12 cellular contexts compared by ENCODE assay signal in the genomic region with DNA sequence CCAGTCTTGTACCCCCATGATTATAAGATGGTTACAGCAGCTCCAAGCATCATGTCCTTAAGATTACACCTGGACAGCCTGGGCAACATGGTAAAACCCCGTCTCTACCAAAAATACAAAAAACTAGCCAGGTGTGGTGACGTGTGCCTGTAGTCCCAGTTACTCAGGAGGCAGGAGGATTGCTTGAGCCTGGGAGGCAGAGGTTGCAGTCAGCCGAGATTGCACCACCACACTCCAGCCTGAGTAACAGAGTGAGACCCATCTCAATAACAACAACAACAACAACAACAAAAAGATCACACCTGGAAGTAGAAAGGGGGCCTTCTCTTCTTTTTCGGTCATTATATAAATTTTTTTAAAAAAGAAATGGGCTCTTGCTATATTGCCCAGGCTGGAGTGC. TPM values are rescaled to one million over a fixed set of nuclear protein-coding genes. Genes with fewer than 3 reads are reported as not detected.
DNase-seq lines count a peak whose midpoint lies in the region; TF ChIP-seq lines count a peak whose summit lies in the region.
"Had no signal": no experiment of that assay in that cellular context is flagged by ENCODE, and none has a peak within 500 bp of the region (broad histone marks: within the 10 kb centered on the region; RNA-seq: fewer than 3 reads in every experiment).

No MANE protein-coding gene starts in this region.

- no peak overlapping the region for H3K27ac Mint-ChIP-seq in MCF 10A (ENCODE audit: low read depth, unreplicated experiment)
- H3K27ac Mint-ChIP-seq: CD4-positive, CD25-positive, alpha-beta regulatory T cell had no signal

- H3K27me3 ChIP-seq in mammary epithelial cell (ENCODE audit: insufficient read depth, low read length), result no peaks in the 10 kb centered on the region
- H3K27me3 ChIP-seq in neutrophil, result no peaks in the 10 kb centered on the region
- no peaks in the 10 kb centered on the region for H3K27me3 ChIP-seq in suprapubic skin
- H3K27me3 ChIP-seq: BLaER1 had no signal

- peaks cover 53% of the 10 kb centered on the region for H3K4me1 ChIP-seq in mammary epithelial cell (ENCODE audit: insufficient read depth, low read length)
- peaks cover 55 to 56% of the 10 kb centered on the region in 2 experiments for H3K4me1 ChIP-seq in neutrophil (ENCODE audit: control insufficient read depth in 1 of 2, insufficient read depth in 1 of 2, low read depth in 1 of 2, low read length in 1 of 2)
- peaks cover 41% of the 10 kb centered on the region for H3K4me1 ChIP-seq in suprapubic skin
- H3K4me1 ChIP-seq: BLaER1 had no signal

- BruUV-seq in mammary epithelial cell (replicated peaks; lab: Mats Ljungman, UMichigan), result no TSS peak
- no TSS peak for BruUV-seq in MCF 10A (replicated peaks; lab: Mats Ljungman, UMichigan)

- peak overlapping the region; percentile 38 for H3K4me2 ChIP-seq in mammary epithelial cell (ENCODE audit: insufficient read depth, low read depth, low read length)
- H3K4me2 ChIP-seq: BLaER1 had no signal

- TF ChIP-seq CTCF in mammary epithelial cell (conservative IDR thresholded peaks at IDR 0.05 in 1 of 2, IDR thresholded peaks at IDR 0.05 in 1 of 2; ENCODE audit: extremely low read depth in 1 of 2, insufficient read depth in 1 of 2, low read depth in 1 of 2, low read length in 2 of 2) (no peak), MCF 10A (IDR thresholded peaks at IDR 0.05; ENCODE audit: unreplicated experiment) (no peak), neutrophil (IDR thresholded peaks at IDR 0.05) (no peak), suprapubic skin (IDR thresholded peaks at IDR 0.05) (no peak)

- peaks cover 37% of the 10 kb centered on the region for H3K4me1 Mint-ChIP-seq in MCF 10A (ENCODE audit: insufficient read depth, unreplicated experiment)

- dilution Hi-C loops in mammary epithelial cell (cut with HindIII; ENCODE audit: low sequenced_read_pairs), result no loop called here

- no peak overlapping the region for H2AFZ ChIP-seq in mammary epithelial cell (ENCODE audit: low read depth, low read length)
- H2AFZ ChIP-seq: GM23248 had no signal

- WGBS in mammary epithelial cell (ENCODE audit: low coverage, missing lambda C conversion rate), result 83% methylated on average over 2 of the region's 4 CpGs
- WGBS in suprapubic skin, result 53% methylated on average over 4 of the region's 4 CpGs

- H3K4me3 Mint-ChIP-seq in MCF 10A (ENCODE audit: unreplicated experiment), result no peak overlapping the region
- H3K4me3 Mint-ChIP-seq: CD4-positive, CD25-positive, alpha-beta regulatory T cell had no signal

- H3K9me3 Mint-ChIP-seq in MCF 10A (ENCODE audit: unreplicated experiment), result no peaks in the 10 kb centered on the region

- POLR2A ChIA-PET in MCF 10A (lab: Yijun Ruan, JAX), result interaction anchor here (0.6 to 5.7 kb wide), 17 partner anchors 9 to 360 kb away, joined by 3 to 101 read pairs (median 4); a partner anchor contains a TSS

- peaks cover 12% of the 10 kb centered on the region for H3K79me2 ChIP-seq in mammary epithelial cell (ENCODE audit: insufficient read depth, low read length)

- TF ChIP-seq EP300 in suprapubic skin (IDR thresholded peaks at IDR 0.05), result no peak

- TF ChIP-seq POLR2A in suprapubic skin (IDR thresholded peaks at IDR 0.05), result no peak

- CTCF ChIA-PET in mammary epithelial cell (lab: Charles Lee; ENCODE audit: low non-redundant PET) (no interaction called here), MCF 10A (lab: Yijun Ruan, JAX) (interaction anchor here (0.7 to 1.2 kb wide), 3 partner anchors 24 to 32 kb away, joined by 3 read pairs; no protein-coding TSS in a partner anchor)

- no peaks in the 10 kb centered on the region for H3K36me3 ChIP-seq in mammary epithelial cell (ENCODE audit: insufficient read depth, low read length)
- H3K36me3 ChIP-seq in neutrophil, result no peaks in the 10 kb centered on the region
- no peaks in the 10 kb centered on the region for H3K36me3 ChIP-seq in suprapubic skin
- H3K36me3 ChIP-seq: BLaER1 had no signal

- intact Hi-C loops in mammary epithelial cell (cut with micrococcal nuclease), result no loop called here
- intact Hi-C loops in MCF 10A (cut with micrococcal nuclease), result no loop called here

- H4K20me1 ChIP-seq in mammary epithelial cell (ENCODE audit: insufficient read depth, low read length), result no peaks in the 10 kb centered on the region
- H4K20me1 ChIP-seq: BLaER1 had no signal

- H3K27ac ChIP-seq in mammary epithelial cell (ENCODE audit: insufficient read depth, low read depth, low read length), result peak overlapping the region; percentile 79
- peak overlapping the region; percentile 97 for H3K27ac ChIP-seq in epithelial cell of prostate
- peak overlapping the region; percentile 87 for H3K27ac ChIP-seq in neutrophil
- H3K27ac ChIP-seq in suprapubic skin, result peak overlapping the region; percentile 20
- H3K27ac ChIP-seq: 22Rv1, BLaER1, GM23248 had no signal

- in situ Hi-C loops in mammary epithelial cell (cut with MboI; ENCODE audit: low sequenced_read_pairs in 2 of 2), result no loop called here

- DNase-seq in mammary epithelial cell, result peak; percentile 58
- no peak for DNase-seq in MCF 10A (ENCODE audit: unreplicated experiment)
- no peak for DNase-seq in epithelial cell of prostate (ENCODE audit: low read depth, low spot score)
- no peak for DNase-seq in suprapubic skin (ENCODE audit: low spot score in 2 of 2)
- DNase-seq in cerebellar cortex (ENCODE audit: low spot score), result no peak
- DNase-seq in HuH-7 (ENCODE audit: low spot score), result no peak
- no peak for DNase-seq in activated CD4-positive, alpha-beta T cell treated with anti-CD3 and anti-CD28 coated beads for 1 hour
- DNase-seq: CD4-positive, CD25-positive, alpha-beta regulatory T cell; GM23248 had no signal

- no peaks in the 10 kb centered on the region for H3K9me3 ChIP-seq in mammary epithelial cell (replicated peaks; ENCODE audit: insufficient read depth, low read length)
- no peaks in the 10 kb centered on the region for H3K9me3 ChIP-seq in neutrophil
- H3K9me3 ChIP-seq in suprapubic skin, result no peaks in the 10 kb centered on the region

- H3K9ac ChIP-seq in mammary epithelial cell (ENCODE audit: insufficient read depth, low read length), result no peak overlapping the region
- H3K9ac ChIP-seq: BLaER1, GM23248 had no signal

- no peaks in the 10 kb centered on the region for H3K36me3 Mint-ChIP-seq in MCF 10A (ENCODE audit: insufficient read depth, unreplicated experiment)
- H3K36me3 Mint-ChIP-seq: CD4-positive, CD25-positive, alpha-beta regulatory T cell had no signal

- no peaks in the 10 kb centered on the region for H3K27me3 Mint-ChIP-seq in MCF 10A (ENCODE audit: insufficient read depth, unreplicated experiment)

- H3K4me3 ChIP-seq in mammary epithelial cell (replicated peaks in 1 of 3; ENCODE audit: insufficient read depth in 1 of 3, low read depth in 2 of 3, low read length in 3 of 3) (no peak overlapping the region), neutrophil (ENCODE audit: low read depth in 1 of 2, low read length in 1 of 2) (peak overlapping the region in 1 of 2 experiments; percentile 35), suprapubic skin (no peak overlapping the region)
- H3K4me3 ChIP-seq: BLaER1, GM23248 had no signal

RNA-seq across cellular contexts. Expression of a gene that starts 4.9 kb away (rescaled TPM):
- total RNA-seq in mammary epithelial cell, result 10 to 100 TPM; 23.2 to 47.2 TPM
- 18.3 TPM for polyA plus RNA-seq in mammary epithelial cell
- 34.5 TPM for polyA minus RNA-seq in mammary epithelial cell
- total RNA-seq in MCF 10A (2022), result 18.3 and 29.0 TPM in 2 replicates
- 10 to 100 TPM in 2 of 4 donors, 1 to 10 TPM in 2; 9.6 to 13.5 (median 10.0) TPM for total RNA-seq in suprapubic skin

RNA-seq across cellular contexts. Expression of a gene that starts 34.2 kb away (rescaled TPM):
- total RNA-seq in mammary epithelial cell (10 to 100 TPM; 16.8 to 40.5 TPM), MCF 10A (2022) (36.9 and 46.3 TPM in 2 replicates), suprapubic skin (10 to 100 TPM; 37.0 to 69.4 (median 42.2) TPM)
- 31.9 TPM for polyA plus RNA-seq in mammary epithelial cell
- polyA minus RNA-seq in mammary epithelial cell, result 15.7 TPM

Comparison
In these comparisons a context has a peak if more than half of its experiments do, and no peak if none do; other contexts are left out.
1. H3K27ac ChIP-seq: peak in every context shown above with its lines; median percentile 97 in epithelial cell of prostate; 87 in neutrophil; 79 in mammary epithelial cell; 20 in suprapubic skin.